Comparison of ENCODE assay signal across 9 cellular contexts in genomic region chr13:24271611-24272451, GRCh38. TPM values are rescaled to one million over a fixed set of nuclear protein-coding genes. Genes with fewer than 3 reads are reported as not detected.
DNase-seq lines count a peak whose midpoint lies in the region; ATAC-seq, FAIRE-seq and TF ChIP-seq lines count a peak whose summit lies in the region.
"Had no signal": no experiment of that assay in that cellular context is flagged by ENCODE, and none has a peak within 500 bp of the region (broad histone marks: within the 10 kb centered on the region; RNA-seq: fewer than 3 reads in every experiment).

No MANE protein-coding gene starts in this region.

- no peaks in the 10 kb centered on the region for H3K36me3 ChIP-seq in neutrophil

- H3K4me1 Mint-ChIP-seq in activated T-helper 2 cell treated with anti-CD3 and anti-CD28 coated beads, Interferon-gamma antibody, Interleukin-2, Interleukin-4, amounts not matched to agents 10 μg/mL and 5 μg/mL and 100 μg/mL, durations not matched to agents 14 hours and 24 hours and 36 hours (ENCODE audit: low read depth), result peaks cover 82% of the 10 kb centered on the region
- peaks cover 30% of the 10 kb centered on the region for H3K4me1 Mint-ChIP-seq in glutamatergic neuron (ENCODE audit: low read depth, unreplicated experiment)

- peak; percentile 22; the same call in 1 of the 2 replicates for TF ChIP-seq POLR2A in GM12891 (IDR thresholded peaks at IDR 0.05; ENCODE audit: low read depth, low read length)

- no peaks in the 10 kb centered on the region for H3K27me3 ChIP-seq in neutrophil

- peak; percentile 98 for FAIRE-seq in GM12891 (lab: Jason Lieb, UNC)
- FAIRE-seq: colon had no signal

- no peaks in the 10 kb centered on the region for H3K9me3 ChIP-seq in neutrophil

- peak overlapping the region; percentile 95 for H3K27ac Mint-ChIP-seq in activated T-helper 2 cell treated with anti-CD3 and anti-CD28 coated beads, Interferon-gamma antibody, Interleukin-2, Interleukin-4, amounts not matched to agents 10 μg/mL and 5 μg/mL and 100 μg/mL, durations not matched to agents 14 hours and 24 hours and 36 hours
- H3K27ac Mint-ChIP-seq in glutamatergic neuron (ENCODE audit: unreplicated experiment), result no peak overlapping the region

- intact Hi-C loops in activated T-helper 2 cell treated with anti-CD3 and anti-CD28 coated beads, Interferon-gamma antibody, Interleukin-2, Interleukin-4, amounts not matched to agents 10 μg/mL and 5 μg/mL and 100 μg/mL, durations not matched to agents 14 hours and 24 hours and 36 hours (cut with micrococcal nuclease), result loop anchor here (2.0 to 10.0 kb wide), 3 partner anchors 19 to 517 kb away; partner anchors contain the start of gene SPATA13

- H3K4me3 ChIP-seq in neutrophil (ENCODE audit: low read depth in 1 of 2, low read length in 1 of 2), result peak overlapping the region; percentile 70 to 75

- peak overlapping the region; percentile 86 for H3K27ac ChIP-seq in neutrophil

- peak; percentile 36 for ATAC-seq in HG02588 (IDR thresholded peaks at IDR 0.05; ENCODE audit: unreplicated experiment)

- H3K4me3 Mint-ChIP-seq in activated T-helper 2 cell treated with anti-CD3 and anti-CD28 coated beads, Interferon-gamma antibody, Interleukin-2, Interleukin-4, amounts not matched to agents 10 μg/mL and 5 μg/mL and 100 μg/mL, durations not matched to agents 14 hours and 24 hours and 36 hours (ENCODE audit: low read depth), result peak overlapping the region; percentile 97
- H3K4me3 Mint-ChIP-seq in glutamatergic neuron (ENCODE audit: unreplicated experiment), result no peak overlapping the region

- H3K27me3 Mint-ChIP-seq in activated T-helper 2 cell treated with anti-CD3 and anti-CD28 coated beads, Interferon-gamma antibody, Interleukin-2, Interleukin-4, amounts not matched to agents 10 μg/mL and 5 μg/mL and 100 μg/mL, durations not matched to agents 14 hours and 24 hours and 36 hours (ENCODE audit: low read depth), result no peaks in the 10 kb centered on the region
- peaks cover 10% of the 10 kb centered on the region for H3K27me3 Mint-ChIP-seq in glutamatergic neuron (ENCODE audit: unreplicated experiment)

- TF ChIP-seq CTCF in neutrophil (IDR thresholded peaks at IDR 0.05) (no peak), glutamatergic neuron (IDR thresholded peaks at IDR 0.05; ENCODE audit: partially characterized antibody, unreplicated experiment) (no peak)

- H3K36me3 Mint-ChIP-seq in activated T-helper 2 cell treated with anti-CD3 and anti-CD28 coated beads, Interferon-gamma antibody, Interleukin-2, Interleukin-4, amounts not matched to agents 10 μg/mL and 5 μg/mL and 100 μg/mL, durations not matched to agents 14 hours and 24 hours and 36 hours (ENCODE audit: low read depth), result peaks cover 32% of the 10 kb centered on the region
- H3K36me3 Mint-ChIP-seq in glutamatergic neuron (ENCODE audit: unreplicated experiment), result no peaks in the 10 kb centered on the region

- H3K9me3 Mint-ChIP-seq in activated T-helper 2 cell treated with anti-CD3 and anti-CD28 coated beads, Interferon-gamma antibody, Interleukin-2, Interleukin-4, amounts not matched to agents 10 μg/mL and 5 μg/mL and 100 μg/mL, durations not matched to agents 14 hours and 24 hours and 36 hours, result no peaks in the 10 kb centered on the region
- peaks cover 7% of the 10 kb centered on the region for H3K9me3 Mint-ChIP-seq in glutamatergic neuron (ENCODE audit: unreplicated experiment)

- DNase-seq in GM12891 (ENCODE audit: insufficient read length, low spot score) (no peak), NOMO-1 (lab: John Stamatoyannopoulos, UW; ENCODE audit: unreplicated experiment in 2 of 2) (peak; percentile 72 to 76), fibroblast of the conjunctiva (ENCODE audit: low read depth) (peak; percentile 40), amniotic stem cell (lab: John Stamatoyannopoulos, UW) (no peak), glutamatergic neuron (no peak)
- peak; percentile 60 for DNase-seq in activated T-helper 2 cell treated with anti-CD3 and anti-CD28 coated beads, Interferon-gamma antibody, Interleukin-2, Interleukin-4, amounts not matched to agents 10 μg/mL and 5 μg/mL and 100 μg/mL, durations not matched to agents 14 hours and 24 hours and 36 hours (ENCODE audit: low spot score)

- H3K4me1 ChIP-seq in neutrophil (ENCODE audit: control insufficient read depth in 1 of 2, insufficient read depth in 1 of 2, low read depth in 1 of 2, low read length in 1 of 2), result peaks cover 71 to 84% of the 10 kb centered on the region in 2 experiments

TF ChIP-seq in GM12891, 5 proteins besides CTCF, POLR2A, EP300 and RAD21:
- TF ChIP-seq SPI1 (IDR thresholded peaks at IDR 0.05; ENCODE audit: low read depth, low read length) (no peak), TAF1 (IDR thresholded peaks at IDR 0.05; ENCODE audit: low read depth, low read length) (peak; percentile 60; the same call in 1 of the 2 replicates), POLR2AphosphoS5 (IDR thresholded peaks at IDR 0.05; ENCODE audit: low read depth, low read length) (peak; percentile 49; the same call in 1 of the 2 replicates)

RNA-seq across cellular contexts. Expression of gene C1QTNF9, which starts 37.5 kb away (rescaled TPM):
- polyA plus RNA-seq in GM12891 (2012; ENCODE audit: low read depth, missing spikeins), result not detected
- total RNA-seq in activated T-helper 2 cell treated with anti-CD3 and anti-CD28 coated beads, Interferon-gamma antibody, Interleukin-2, Interleukin-4, amounts not matched to agents 10 μg/mL and 5 μg/mL and 100 μg/mL, durations not matched to agents 14 hours and 24 hours and 36 hours, result not detected in 2 replicates
- total RNA-seq in glutamatergic neuron (ENCODE audit: unreplicated experiment), result not detected

Comparison
In these comparisons a context has a peak if more than half of its experiments do, and no peak if none do; other contexts are left out.
1. DNase-seq: peak in NOMO-1 (2 of 2), activated T-helper 2 cell treated with anti-CD3 and anti-CD28 coated beads, Interferon-gamma antibody, Interleukin-2, Interleukin-4, amounts not matched to agents 10 μg/mL and 5 μg/mL and 100 μg/mL, durations not matched to agents 14 hours and 24 hours and 36 hours (single experiment) and fibroblast of the conjunctiva (single experiment); none in GM12891 (single experiment), amniotic stem cell (single experiment) and glutamatergic neuron (single experiment).